ENCODE assay signal across 10 cellular contexts in genomic region chr7:23014681-23015080, GRCh38. TPM values are rescaled to one million over a fixed set of nuclear protein-coding genes. Genes with fewer than 3 reads are reported as not detected.
DNase-seq lines count a peak whose midpoint lies in the region; ATAC-seq and TF ChIP-seq lines count a peak whose summit lies in the region.
"Had no signal": no experiment of that assay in that cellular context is flagged by ENCODE, and none has a peak within 500 bp of the region (broad histone marks: within the 10 kb centered on the region; RNA-seq: fewer than 3 reads in every experiment).

No MANE protein-coding gene starts in this region.

- H3K4me1 ChIP-seq in IMR-90 (ENCODE audit: control insufficient read depth, insufficient read depth, low read length) (peaks cover 7% of the 10 kb centered on the region; the same call in 1 of the 2 replicates), thyroid gland (peaks cover 2 to 6% of the 10 kb centered on the region in 2 donors)

- BruUV-seq in IMR-90 (replicated peaks; lab: Mats Ljungman, UMichigan) = no TSS peak

- H2AFZ ChIP-seq in IMR-90 (replicated peaks; ENCODE audit: low read length, poor library complexity) = no peak overlapping the region

- H3K4me3 ChIP-seq in IMR-90 (ENCODE audit: insufficient read depth, low read depth, low read length) (no peak overlapping the region), thyroid gland (replicated peaks in 1 of 3) (no peak overlapping the region)

- no peaks in the 10 kb centered on the region for H3K9me3 ChIP-seq in IMR-90 (ENCODE audit: control insufficient read depth, insufficient read depth, low read length)
- H3K9me3 ChIP-seq in thyroid gland = no peaks in the 10 kb centered on the region
- H3K9me3 ChIP-seq: SJSA1 had no signal

- H3K79me1 ChIP-seq in IMR-90 (ENCODE audit: low read depth in 1 of 2, low read length in 2 of 2) = peaks cover 5 to 30% of the 10 kb centered on the region in 2 experiments; a peak in 3 of 4 replicates

- no peak for TF ChIP-seq RAD21 in IMR-90 (IDR thresholded peaks at IDR 0.05; ENCODE audit: low read length)

- H2AK5ac ChIP-seq in IMR-90 (ENCODE audit: low read depth, low read length) = no peak overlapping the region

- H3K4me2 ChIP-seq in IMR-90 (ENCODE audit: low read depth, low read length) = no peak overlapping the region

- no CpG with 5 or more reads among the region's 2 CpGs for WGBS in IMR-90 (ENCODE audit: extremely low coverage in 2 of 2, insufficient read length in 1 of 2), 2 experiments
- 84 to 89% methylated on average over 2 of the region's 2 CpGs for WGBS in thyroid gland, 2 donors

- no peak overlapping the region for H4K91ac ChIP-seq in IMR-90 (ENCODE audit: insufficient read depth, low read depth, low read length)

- no peak overlapping the region for H3K56ac ChIP-seq in IMR-90 (ENCODE audit: extremely low read depth, insufficient read depth, low read length)

- H4K20me1 ChIP-seq in IMR-90 (ENCODE audit: insufficient read depth, low read length) = peaks cover 22% of the 10 kb centered on the region

- H3K36me3 ChIP-seq in IMR-90 (ENCODE audit: control insufficient read depth, insufficient read depth, low read length) (no peaks in the 10 kb centered on the region), thyroid gland (no peaks in the 10 kb centered on the region)
- H3K36me3 ChIP-seq: cardiac muscle cell had no signal

- no peak for TF ChIP-seq POLR2A in IMR-90 (IDR thresholded peaks at IDR 0.05; ENCODE audit: low read depth, low read length)
- TF ChIP-seq POLR2A in thyroid gland (IDR thresholded peaks at IDR 0.05) = no peak

- no peak for TF ChIP-seq CTCF in CD14-positive monocyte (IDR thresholded peaks at IDR 0.05)
- no peak for TF ChIP-seq CTCF in IMR-90 (conservative IDR thresholded peaks at IDR 0.05; ENCODE audit: low read depth, low read length)
- TF ChIP-seq CTCF in activated CD8-positive, alpha-beta T cell treated with anti-CD3 and anti-CD28 coated beads for 36 hours (IDR thresholded peaks at IDR 0.05) = peak; percentile 26
- no peak for TF ChIP-seq CTCF in thyroid gland (IDR thresholded peaks at IDR 0.05)

- H3K4me3 Mint-ChIP-seq in CD14-positive monocyte (no peak overlapping the region), naive B cell (peak overlapping the region in 4 of 8 donors; percentile 46 to 99 (median 74))
- peak overlapping the region; percentile 28 for H3K4me3 Mint-ChIP-seq in activated CD8-positive, alpha-beta T cell treated with anti-CD3 and anti-CD28 coated beads for 36 hours

- peaks cover 10% of the 10 kb centered on the region for H3K9me1 ChIP-seq in IMR-90 (ENCODE audit: insufficient read depth, low read length)

- H3K18ac ChIP-seq in IMR-90 (ENCODE audit: low read depth, low read length) = no peak overlapping the region

- H3K14ac ChIP-seq in IMR-90 (replicated peaks; ENCODE audit: low read depth, low read length) = no peak overlapping the region

- no peak overlapping the region for H2AK9ac ChIP-seq in IMR-90 (replicated peaks; ENCODE audit: low read depth, low read length, poor library complexity)

- peaks cover 0 to 3% (median 0%) of the 10 kb centered on the region in 7 donors for H3K9me3 Mint-ChIP-seq in CD14-positive monocyte
- H3K9me3 Mint-ChIP-seq in activated CD8-positive, alpha-beta T cell treated with anti-CD3 and anti-CD28 coated beads for 36 hours = no peaks in the 10 kb centered on the region
- H3K9me3 Mint-ChIP-seq in naive B cell = peaks cover 2 to 7% (median 4%) of the 10 kb centered on the region in 7 donors

- H4K8ac ChIP-seq in IMR-90 (ENCODE audit: low read depth in 2 of 2, low read length in 2 of 2) = peak overlapping the region in 1 of 2 experiments; percentile 69; a peak in 2 of 4 replicates

- no peak overlapping the region for H3K27ac ChIP-seq in IMR-90 (ENCODE audit: insufficient read depth, low read length)
- H3K27ac ChIP-seq in thyroid gland = no peak overlapping the region
- H3K27ac ChIP-seq: cardiac muscle cell, SJSA1 had no signal

- H3K36me3 Mint-ChIP-seq in CD14-positive monocyte = no peaks in the 10 kb centered on the region
- no peaks in the 10 kb centered on the region for H3K36me3 Mint-ChIP-seq in activated CD8-positive, alpha-beta T cell treated with anti-CD3 and anti-CD28 coated beads for 36 hours (ENCODE audit: low read depth)
- H3K36me3 Mint-ChIP-seq in naive B cell = peaks cover 3 to 15% of the 10 kb centered on the region in 2 donors

- no peak overlapping the region for H2BK5ac ChIP-seq in IMR-90 (ENCODE audit: low read depth, low read length, poor library complexity, severe bottlenecking)

- dilution Hi-C loops in IMR-90 (cut with HindIII; ENCODE audit: low sequenced_read_pairs, unreplicated experiment) = no loop called here

- DNase-seq in CD14-positive monocyte (ENCODE audit: low spot score) (no peak), IMR-90 (no peak), naive B cell (no peak), NCI-H1105 treated with DMSO at 0.1 percent for 48 hours (lab: John Stamatoyannopoulos, UW) (no peak), D341Med (ENCODE audit: low spot score) (no peak), thyroid gland (no peak), germinal center (ENCODE audit: low spot score) (no peak)
- DNase-seq in activated CD8-positive, alpha-beta T cell treated with anti-CD3 and anti-CD28 coated beads for 36 hours = no peak

- peak overlapping the region; percentile 37; the same call in 1 of the 2 replicates for H2BK120ac ChIP-seq in IMR-90 (ENCODE audit: low read depth, low read length)

- H3K27ac Mint-ChIP-seq in CD14-positive monocyte (peak overlapping the region; percentile 14 to 90 (median 48)), naive B cell (peak overlapping the region in 4 of 6 donors; percentile 5 to 96 (median 44))
- H3K27ac Mint-ChIP-seq in activated CD8-positive, alpha-beta T cell treated with anti-CD3 and anti-CD28 coated beads for 36 hours = peak overlapping the region; percentile 86

- H3K27me3 ChIP-seq in IMR-90 (ENCODE audit: control insufficient read depth, insufficient read depth, low read length) (no peaks in the 10 kb centered on the region), thyroid gland (no peaks in the 10 kb centered on the region)
- H3K27me3 ChIP-seq: cardiac muscle cell, SJSA1 had no signal

- H2BK20ac ChIP-seq in IMR-90 (ENCODE audit: low read depth, low read length) = no peak overlapping the region; the same call in 1 of the 2 replicates

- peaks cover 0 to 4% (median 2%) of the 10 kb centered on the region in 3 donors for H3K27me3 Mint-ChIP-seq in CD14-positive monocyte (ENCODE audit: low read depth in 3 of 3)
- H3K27me3 Mint-ChIP-seq in activated CD8-positive, alpha-beta T cell treated with anti-CD3 and anti-CD28 coated beads for 36 hours = no peaks in the 10 kb centered on the region
- H3K27me3 Mint-ChIP-seq in naive B cell = no peaks in the 10 kb centered on the region

- no peak overlapping the region for H3K23ac ChIP-seq in IMR-90 (ENCODE audit: low read depth, low read length)

- POLR2A ChIA-PET in IMR-90 (lab: Charles Lee; ENCODE audit: unreplicated experiment) = no interaction called here
- POLR2A ChIA-PET in activated CD8-positive, alpha-beta T cell treated with anti-CD3 and anti-CD28 coated beads for 36 hours (lab: Charles Lee) = interaction anchor here (1.4 kb wide), 1 partner anchor 21 kb away, joined by 3 read pairs; no protein-coding TSS in a partner anchor

- H3K4me1 Mint-ChIP-seq in CD14-positive monocyte (peaks cover 25% of the 10 kb centered on the region), naive B cell (peaks cover 34 to 51% (median 40%) of the 10 kb centered on the region in 3 donors)
- H3K4me1 Mint-ChIP-seq in activated CD8-positive, alpha-beta T cell treated with anti-CD3 and anti-CD28 coated beads for 36 hours (ENCODE audit: low read depth) = peaks cover 15% of the 10 kb centered on the region

- no peak overlapping the region for H3K9ac ChIP-seq in IMR-90 (ENCODE audit: low read depth, low read length)

- H3K4ac ChIP-seq in IMR-90 (ENCODE audit: low read depth, low read length) = no peak overlapping the region; the same call in 1 of the 2 replicates

- H4K5ac ChIP-seq in IMR-90 (ENCODE audit: low read depth, low read length) = no peak overlapping the region

- no peak for ATAC-seq in IMR-90 (ENCODE audit: low read depth)
- no peak for ATAC-seq in activated CD8-positive, alpha-beta T cell treated with anti-CD3 and anti-CD28 coated beads for 36 hours
- no peak for ATAC-seq in naive B cell (ENCODE audit: low read depth in 2 of 2)

- intact Hi-C loops in CD14-positive monocyte (cut with micrococcal nuclease) = loop anchor here in 1 of 2 donors (5.0 to 10.0 kb wide), 2 partner anchors 43 to 450 kb away; no protein-coding TSS in a partner anchor
- intact Hi-C loops in IMR-90 (cut with micrococcal nuclease) = loop anchor here (2.0 kb wide), 1 partner anchor 194 kb away; no protein-coding TSS in a partner anchor
- intact Hi-C loops in activated CD8-positive, alpha-beta T cell treated with anti-CD3 and anti-CD28 coated beads for 36 hours (cut with micrococcal nuclease) = loop anchor here (10.0 kb wide), 1 partner anchor 160 kb away; no protein-coding TSS in a partner anchor
- intact Hi-C loops in thyroid gland (cut with DNase I) = no loop called here

- in situ Hi-C loops in IMR-90 (cut with MboI; ENCODE audit: low sequenced_read_pairs) = no loop called here

- CTCF ChIA-PET in IMR-90 (lab: Yijun Ruan, JAX) = no interaction called here
- CTCF ChIA-PET in activated CD8-positive, alpha-beta T cell treated with anti-CD3 and anti-CD28 coated beads for 36 hours (lab: Charles Lee) = interaction anchor here (1.8 kb wide), 1 partner anchor 40 kb away, joined by 13 read pairs; no protein-coding TSS in a partner anchor

- no peak overlapping the region for H2BK15ac ChIP-seq in IMR-90 (ENCODE audit: low read depth, low read length)

TF ChIP-seq in IMR-90, 13 proteins besides CTCF, POLR2A, EP300 and RAD21 (continues in another document):
- no peak for TF ChIP-seq RFX5 (IDR thresholded peaks at IDR 0.05; ENCODE audit: low read depth, low read length)
- TF ChIP-seq MXI1 (IDR thresholded peaks at IDR 0.05; ENCODE audit: borderline replicate concordance, low read depth, low read length) = no peak
- no peak for TF ChIP-seq BHLHE40 (IDR thresholded peaks at IDR 0.05; ENCODE audit: low read depth, low read length)
- no peak for TF ChIP-seq RCOR1 (IDR thresholded peaks at IDR 0.05; ENCODE audit: insufficient replicate concordance, low read length)
- TF ChIP-seq FOS (IDR thresholded peaks at IDR 0.05; ENCODE audit: low read depth, low read length) = no peak

RNA-seq across cellular contexts. Expression of gene HYCC1, which starts 0.8 kb away (rescaled TPM):
- 10 to 100 TPM; 12.1 to 12.7 TPM for polyA plus RNA-seq in CD14-positive monocyte
- total RNA-seq in IMR-90 (2012; rRNA removed) = 78.3 and 185 TPM in 2 replicates
- 42.9 and 44.1 TPM in 2 replicates for polyA plus RNA-seq in IMR-90 (2012; rRNA removed)
- polyA plus RNA-seq in IMR-90 (2012; cell fraction: cytosol; rRNA removed) = 16.8 and 23.7 TPM in 2 replicates
- polyA plus RNA-seq in IMR-90 (2012; cell fraction: nucleus; rRNA removed; ENCODE audit: low replicate concordance) = 4.9 and 30.2 TPM in 2 replicates
- total RNA-seq in activated CD8-positive, alpha-beta T cell treated with anti-CD3 and anti-CD28 coated beads for 36 hours = 10 to 100 TPM; 17.8 to 18.5 TPM
- polyA plus RNA-seq in naive B cell (ENCODE audit: low read depth in 6 of 6) = 10 to 100 TPM; 25.1 to 68.2 (median 57.7) TPM
- total RNA-seq in thyroid gland = 10 to 100 TPM; 18.5 to 38.7 (median 23.4) TPM
